Comparison of ENCODE assay signal across 1 cellular context in genomic region chr2:176138526-176139169, GRCh38.
TF ChIP-seq lines count a peak whose summit lies in the region.

No MANE protein-coding gene starts in this region.

TF ChIP-seq in HepG2, 621 proteins besides CTCF, POLR2A, EP300 and RAD21:
- TF ChIP-seq UBTF (CRISPR knock-in tag; IDR thresholded peaks at IDR 0.05), result no peak
- TF ChIP-seq U2AF1 (optimal IDR thresholded peaks at IDR 0.05; ENCODE audit: low read depth, low read length), result no peak
- no peak for TF ChIP-seq ARID5B (CRISPR knock-in tag; IDR thresholded peaks at IDR 0.05)
- TF ChIP-seq MTERF4 (CRISPR knock-in tag; IDR thresholded peaks at IDR 0.05), result no peak
- TF ChIP-seq ZFX (CRISPR knock-in tag; IDR thresholded peaks at IDR 0.05; ENCODE audit: low read depth), result no peak
- no peak for TF ChIP-seq ISX (CRISPR knock-in tag; conservative IDR thresholded peaks at IDR 0.05)
- no peak for TF ChIP-seq NR2C2 (CRISPR knock-in tag; IDR thresholded peaks at IDR 0.05; ENCODE audit: borderline replicate concordance)
- TF ChIP-seq THRA (CRISPR knock-in tag; IDR thresholded peaks at IDR 0.05; ENCODE audit: borderline replicate concordance), result no peak
- TF ChIP-seq MEIS2 (CRISPR knock-in tag; IDR thresholded peaks at IDR 0.05), result no peak
- no peak for TF ChIP-seq ZNF550 (CRISPR knock-in tag; IDR thresholded peaks at IDR 0.05; ENCODE audit: borderline replicate concordance)
- TF ChIP-seq FOXK2 (IDR thresholded peaks at IDR 0.05), result no peak
- TF ChIP-seq KLF12 (CRISPR knock-in tag; IDR thresholded peaks at IDR 0.05; ENCODE audit: borderline replicate concordance), result no peak
- TF ChIP-seq FUBP1 (CRISPR knock-in tag; IDR thresholded peaks at IDR 0.05; ENCODE audit: borderline replicate concordance), result no peak
- TF ChIP-seq ZNF253 (CRISPR knock-in tag; IDR thresholded peaks at IDR 0.05; ENCODE audit: borderline replicate concordance), result no peak
- TF ChIP-seq NCOA1 (CRISPR knock-in tag; IDR thresholded peaks at IDR 0.05), result no peak
- TF ChIP-seq ATAD3A (CRISPR knock-in tag; IDR thresholded peaks at IDR 0.05), result no peak
- TF ChIP-seq SMAD3 (CRISPR knock-in tag; IDR thresholded peaks at IDR 0.05), result no peak
- no peak for TF ChIP-seq FOSL1 (CRISPR knock-in tag; IDR thresholded peaks at IDR 0.05; ENCODE audit: borderline replicate concordance)
- TF ChIP-seq CBX1 (IDR thresholded peaks at IDR 0.05; ENCODE audit: low read depth), result no peak
TF ChIP-seq in HepG2: peak in this region for 0.
